ENCODE assay signal across 9 cellular contexts in genomic region chrX:95076449-95076848, GRCh38.
DNase-seq lines count a peak whose midpoint lies in the region; ATAC-seq, FAIRE-seq and TF ChIP-seq lines count a peak whose summit lies in the region.
"Had no signal": no experiment of that assay in that cellular context is flagged by ENCODE, and none has a peak within 500 bp of the region (broad histone marks: within the 10 kb centered on the region; RNA-seq: fewer than 3 reads in every experiment).

No MANE protein-coding gene starts in this region.

- H3K4me3 ChIP-seq in cardiac muscle cell (no peak overlapping the region), brain microvascular endothelial cell (ENCODE audit: low read depth, low read length) (no peak overlapping the region), kidney (ENCODE audit: low read length in 2 of 2) (no peak overlapping the region)

- H3K36me3 Mint-ChIP-seq in type B pancreatic cell, result no peaks in the 10 kb centered on the region

- H3K27ac Mint-ChIP-seq in type B pancreatic cell, result no peak overlapping the region

- in situ Hi-C loops in brain microvascular endothelial cell (cut with HindIII; ENCODE audit: low pct_ligation_motif_present, low sequenced_read_pairs), result no loop called here

- no peak overlapping the region for H3K4me3 Mint-ChIP-seq in type B pancreatic cell
- H3K4me3 Mint-ChIP-seq: activated T-cell treated with anti-CD3 and anti-CD28 coated beads, Interleukin-2, amount 50 U/mL, for 4 hours had no signal

- H3K9me3 ChIP-seq in cardiac muscle cell (ENCODE audit: low read depth) (no peaks in the 10 kb centered on the region), kidney (ENCODE audit: control insufficient read depth in 1 of 2, low read length in 2 of 2) (no peaks in the 10 kb centered on the region)

- H3K4me1 ChIP-seq in cardiac muscle cell (ENCODE audit: low read depth) (no peaks in the 10 kb centered on the region), kidney (ENCODE audit: control insufficient read depth in 1 of 2, insufficient read depth in 1 of 2, low read depth in 1 of 2, low read length in 2 of 2) (no peaks in the 10 kb centered on the region)

- DNase-seq in cardiac muscle cell (ENCODE audit: low read depth in 1 of 2, low spot score in 1 of 2) (peak; percentile 37 to 52), left ventricle myocardium superior (no peak), NCI-H2081 (lab: John Stamatoyannopoulos, UW) (peak; percentile 40 to 61), brain microvascular endothelial cell (peak; percentile 1), type B pancreatic cell (ENCODE audit: extremely low spot score, unreplicated experiment) (no peak), kidney (no peak)
- DNase-seq in stimulated activated naive CD4-positive, alpha-beta T cell (lab: John Stamatoyannopoulos, UW), result no peak
- DNase-seq: activated T-cell treated with anti-CD3 and anti-CD28 coated beads, Interleukin-2, amount 50 U/mL, for 4 hours had no signal

- H3K27ac ChIP-seq in cardiac muscle cell, result no peak overlapping the region
- H3K27ac ChIP-seq in brain microvascular endothelial cell, result no peak overlapping the region
- no peak overlapping the region for H3K27ac ChIP-seq in kidney (ENCODE audit: low read depth in 2 of 2, low read length in 2 of 2)

- H3K27me3 Mint-ChIP-seq in type B pancreatic cell, result no peaks in the 10 kb centered on the region

- ATAC-seq in left ventricle myocardium superior (no peak), HG02610 (IDR thresholded peaks at IDR 0.05; ENCODE audit: unreplicated experiment) (no peak)
- ATAC-seq: activated T-cell treated with anti-CD3 and anti-CD28 coated beads, Interleukin-2, amount 50 U/mL, for 4 hours had no signal

- TF ChIP-seq CTCF in cardiac muscle cell (IDR thresholded peaks at IDR 0.05; ENCODE audit: low read depth, low read length), result peak; percentile 53
- peak; percentile 66 for TF ChIP-seq CTCF in brain microvascular endothelial cell (IDR thresholded peaks at IDR 0.05; ENCODE audit: low read depth, low read length, missing control alignments)
- TF ChIP-seq CTCF in type B pancreatic cell (conservative IDR thresholded peaks at IDR 0.05), result peak; percentile 78
- TF ChIP-seq CTCF in kidney (IDR thresholded peaks at IDR 0.05; ENCODE audit: borderline replicate concordance, extremely low read depth, insufficient read depth), result no peak

- H3K4me1 Mint-ChIP-seq in type B pancreatic cell (ENCODE audit: unreplicated experiment), result no peaks in the 10 kb centered on the region

- FAIRE-seq in kidney (lab: Jason Lieb, UNC), result no peak

- no peaks in the 10 kb centered on the region for H3K9me3 Mint-ChIP-seq in type B pancreatic cell
- H3K9me3 Mint-ChIP-seq: activated T-cell treated with anti-CD3 and anti-CD28 coated beads, Interleukin-2, amount 50 U/mL, for 4 hours had no signal

- H3K9ac ChIP-seq in kidney (ENCODE audit: low read length in 2 of 2), result no peak overlapping the region

- H3K36me3 ChIP-seq in cardiac muscle cell, result no peaks in the 10 kb centered on the region
- H3K36me3 ChIP-seq in brain microvascular endothelial cell (replicated peaks), result no peaks in the 10 kb centered on the region
- H3K36me3 ChIP-seq in kidney (ENCODE audit: control insufficient read depth in 1 of 2, insufficient read depth in 2 of 2, low read length in 2 of 2), result no peaks in the 10 kb centered on the region

- intact Hi-C loops in left ventricle myocardium superior (cut with micrococcal nuclease) (no loop called here), kidney (cut with DNase I) (no loop called here)

- H3K27me3 ChIP-seq in cardiac muscle cell (no peaks in the 10 kb centered on the region), brain microvascular endothelial cell (replicated peaks) (no peaks in the 10 kb centered on the region)

Comparison
In these comparisons a context has a peak if more than half of its experiments do, and no peak if none do; other contexts are left out.
1. DNase-seq: peak in cardiac muscle cell (2 of 2), NCI-H2081 (2 of 2) and brain microvascular endothelial cell (single experiment); none in left ventricle myocardium superior (single experiment), type B pancreatic cell (single experiment), kidney (single experiment) and stimulated activated naive CD4-positive, alpha-beta T cell (0 of 6).